ENCODE assay signal across 19 cellular contexts in genomic region chr7:143248781-143249354, GRCh38. TPM values are rescaled to one million over a fixed set of nuclear protein-coding genes. Genes with fewer than 3 reads are reported as not detected.
DNase-seq lines count a peak whose midpoint lies in the region; ATAC-seq and TF ChIP-seq lines count a peak whose summit lies in the region.
"Had no signal": no experiment of that assay in that cellular context is flagged by ENCODE, and none has a peak within 500 bp of the region (broad histone marks: within the 10 kb centered on the region; RNA-seq: fewer than 3 reads in every experiment).

No MANE protein-coding gene starts in this region.

- WGBS in smooth muscle cell (ENCODE audit: low lambda C conversion rate), result 78% methylated on average over 2 of the region's 2 CpGs

- CTCF ChIA-PET in activated CD8-positive, alpha-beta memory T cell treated with anti-CD3 and anti-CD28 coated beads, Interleukin-2, amount 10 ng/mL, durations not matched to agents 7 days and 5 days (lab: Charles Lee), result interaction anchor here (0.9 to 4.6 kb wide), 6 partner anchors 8 to 57 kb away, joined by 4 to 31 read pairs (median 8); partner anchors contain the start of gene GSTK1

- no peak overlapping the region for H3K9ac ChIP-seq in smooth muscle cell (ENCODE audit: low read depth)

- peak overlapping the region; percentile 68 for H3K27ac ChIP-seq in smooth muscle cell (ENCODE audit: low read depth)
- H3K27ac ChIP-seq: SJSA1, VCaP had no signal

- peaks cover 85% of the 10 kb centered on the region for H3K4me1 Mint-ChIP-seq in activated CD8-positive, alpha-beta memory T cell treated with anti-CD3 and anti-CD28 coated beads, Interleukin-2, amount 10 ng/mL, durations not matched to agents 7 days and 5 days

- no peaks in the 10 kb centered on the region for H3F3A ChIP-seq in smooth muscle cell (ENCODE audit: low read depth)

- no peak for ATAC-seq in activated CD8-positive, alpha-beta memory T cell treated with anti-CD3 and anti-CD28 coated beads, Interleukin-2, amount 10 ng/mL, durations not matched to agents 7 days and 5 days

- no peak overlapping the region for H2AFZ ChIP-seq in smooth muscle cell (ENCODE audit: low read depth)

- H3K36me3 ChIP-seq in smooth muscle cell (ENCODE audit: low read depth), result no peaks in the 10 kb centered on the region
- H3K36me3 ChIP-seq: SJSA1 had no signal

- no peak overlapping the region for H3K4me3 ChIP-seq in smooth muscle cell
- H3K4me3 ChIP-seq: SJSA1 had no signal

- peaks cover 64% of the 10 kb centered on the region for H3K36me3 Mint-ChIP-seq in activated CD8-positive, alpha-beta memory T cell treated with anti-CD3 and anti-CD28 coated beads, Interleukin-2, amount 10 ng/mL, durations not matched to agents 7 days and 5 days

- H3K9me3 ChIP-seq in smooth muscle cell (replicated peaks; ENCODE audit: low read depth), result no peaks in the 10 kb centered on the region
- H3K9me3 ChIP-seq: SJSA1 had no signal

- TF ChIP-seq CTCF in smooth muscle cell (IDR thresholded peaks at IDR 0.05; ENCODE audit: borderline replicate concordance, insufficient read depth, poor library complexity, severe bottlenecking), result no peak

- H3K4me3 Mint-ChIP-seq in activated CD8-positive, alpha-beta memory T cell treated with anti-CD3 and anti-CD28 coated beads, Interleukin-2, amount 10 ng/mL, durations not matched to agents 7 days and 5 days, result no peak overlapping the region

- no peaks in the 10 kb centered on the region for H3K27me3 ChIP-seq in smooth muscle cell (ENCODE audit: low read depth)

- DNase-seq in activated CD8-positive, alpha-beta memory T cell treated with anti-CD3 and anti-CD28 coated beads, Interleukin-2, amount 10 ng/mL, durations not matched to agents 7 days and 5 days, result no peak
- no peak for DNase-seq in activated CD8-positive, alpha-beta memory T cell treated with anti-CD3 and anti-CD28 coated beads, Interleukin-2, amount 50 U/mL, for 48 hours
- DNase-seq in RPMI7951 (ENCODE audit: low read depth) (peak; percentile 32), fibroblast of peridontal ligament (ENCODE audit: extremely low read depth) (peak; percentile 19), smooth muscle cell (lab: John Stamatoyannopoulos, UW; ENCODE audit: unreplicated experiment) (no peak), RKO (ENCODE audit: low spot score) (no peak), NCI-H69 (lab: John Stamatoyannopoulos, UW) (no peak), NCI-H345 treated with DMSO at 0.1 percent for 48 hours (lab: John Stamatoyannopoulos, UW; ENCODE audit: unreplicated experiment) (no peak)
- DNase-seq: ACHN, amygdala, cortex of kidney, DMS153, NCI-H2029 treated with DMSO at 0.1 percent for 48 hours, NCI-H774 had no signal

- H3K27me3 Mint-ChIP-seq in activated CD8-positive, alpha-beta memory T cell treated with anti-CD3 and anti-CD28 coated beads, Interleukin-2, amount 10 ng/mL, durations not matched to agents 7 days and 5 days, result no peaks in the 10 kb centered on the region

- no peak overlapping the region for H3K4me2 ChIP-seq in smooth muscle cell

- no peaks in the 10 kb centered on the region for H3K4me1 ChIP-seq in smooth muscle cell (ENCODE audit: low read depth)

- H3K9me3 Mint-ChIP-seq in activated CD8-positive, alpha-beta memory T cell treated with anti-CD3 and anti-CD28 coated beads, Interleukin-2, amount 10 ng/mL, durations not matched to agents 7 days and 5 days (ENCODE audit: low read depth), result peaks cover 18% of the 10 kb centered on the region

- H4K20me1 ChIP-seq in smooth muscle cell (ENCODE audit: low read depth), result no peaks in the 10 kb centered on the region

- peak overlapping the region; percentile 25 for H3K27ac Mint-ChIP-seq in activated CD8-positive, alpha-beta memory T cell treated with anti-CD3 and anti-CD28 coated beads, Interleukin-2, amount 10 ng/mL, durations not matched to agents 7 days and 5 days

- no peaks in the 10 kb centered on the region for H3K79me2 ChIP-seq in smooth muscle cell (ENCODE audit: low read depth)

RNA-seq across cellular contexts. Expression of gene GSTK1, which starts 14.4 kb away (rescaled TPM):
- total RNA-seq in activated CD8-positive, alpha-beta memory T cell treated with anti-CD3 and anti-CD28 coated beads, Interleukin-2, amount 10 ng/mL, durations not matched to agents 7 days and 5 days, result 100 to 1,000 TPM; 335 to 436 TPM
- 96.1 and 111 TPM in 2 replicates for total RNA-seq in RPMI7951 (2014; rRNA removed; shearing (Covaris generic))
- total RNA-seq in smooth muscle cell, result 102 and 158 TPM in 2 replicates
- polyA plus RNA-seq in smooth muscle cell, result 105 and 136 TPM in 2 replicates

RNA-seq across cellular contexts. Expression of gene TAS2R40, which starts 27.0 kb away (rescaled TPM):
- total RNA-seq in activated CD8-positive, alpha-beta memory T cell treated with anti-CD3 and anti-CD28 coated beads, Interleukin-2, amount 10 ng/mL, durations not matched to agents 7 days and 5 days, result not detected
- not detected in 2 replicates for total RNA-seq in RPMI7951 (2014; rRNA removed; shearing (Covaris generic))
- not detected in 2 replicates for total RNA-seq in smooth muscle cell
- not detected in 2 replicates for polyA plus RNA-seq in smooth muscle cell
- total RNA-seq: fibroblast of lung, mesenteric fat pad, omental fat pad, SJSA1 had no signal
- polyA plus RNA-seq: fibroblast of lung had no signal

RNA-seq across cellular contexts. Expression of gene TMEM139, which starts 35.9 kb away (rescaled TPM):
- total RNA-seq in activated CD8-positive, alpha-beta memory T cell treated with anti-CD3 and anti-CD28 coated beads, Interleukin-2, amount 10 ng/mL, durations not matched to agents 7 days and 5 days, result 1 to 10 TPM in 1 of 2 experiments, under 1 TPM in 1; 0.41 to 1.7 TPM
- total RNA-seq in RPMI7951 (2014; rRNA removed; shearing (Covaris generic)), result not detected in 2 replicates
- total RNA-seq in smooth muscle cell, result 0.99 and 9.1 TPM in 2 replicates
- polyA plus RNA-seq in smooth muscle cell, result 0.93 and 4.0 TPM in 2 replicates
- total RNA-seq: fibroblast of lung, SJSA1 had no signal
- polyA plus RNA-seq: fibroblast of lung had no signal

RNA-seq across cellular contexts. Expression of gene CASP2, which starts 39.3 kb away (rescaled TPM):
- 100 to 1,000 TPM; 117 to 129 TPM for total RNA-seq in activated CD8-positive, alpha-beta memory T cell treated with anti-CD3 and anti-CD28 coated beads, Interleukin-2, amount 10 ng/mL, durations not matched to agents 7 days and 5 days
- total RNA-seq in RPMI7951 (2014; rRNA removed; shearing (Covaris generic)), result 8.8 and 15.1 TPM in 2 replicates
- 13.4 and 22.0 TPM in 2 replicates for total RNA-seq in smooth muscle cell
- 8.1 and 10.7 TPM in 2 replicates for polyA plus RNA-seq in smooth muscle cell

Comparison
In these comparisons a context has a peak if more than half of its experiments do, and no peak if none do; other contexts are left out.
1. DNase-seq: peak in RPMI7951 (single experiment) and fibroblast of peridontal ligament (single experiment); none in activated CD8-positive, alpha-beta memory T cell treated with anti-CD3 and anti-CD28 coated beads, Interleukin-2, amount 10 ng/mL, durations not matched to agents 7 days and 5 days (single experiment), activated CD8-positive, alpha-beta memory T cell treated with anti-CD3 and anti-CD28 coated beads, Interleukin-2, amount 50 U/mL, for 48 hours (single experiment), smooth muscle cell (single experiment), RKO (single experiment), NCI-H69 (single experiment) and NCI-H345 treated with DMSO at 0.1 percent for 48 hours (single experiment).